In the genomic region with DNA sequence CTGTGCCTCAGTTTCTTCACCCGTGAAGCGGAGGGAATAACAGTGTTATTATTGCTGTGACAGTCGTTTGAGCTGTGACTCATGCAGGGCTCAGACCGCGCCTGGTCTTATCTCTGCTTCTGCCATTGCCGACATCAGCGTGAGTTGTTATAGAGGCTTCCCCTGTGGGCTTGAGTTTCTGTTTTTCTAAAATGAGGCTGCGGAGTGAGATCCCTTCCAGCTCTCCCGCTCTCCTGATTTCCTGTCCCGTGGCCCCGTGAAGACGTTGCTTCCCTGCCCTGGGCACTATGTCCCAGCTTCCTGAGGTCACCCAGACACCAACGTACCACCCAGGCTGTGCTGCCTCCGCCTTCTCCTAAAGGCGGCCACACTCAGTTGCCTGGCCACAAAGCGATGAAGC, we compare ENCODE assay signal across 28 cellular contexts.
A peak's percentile ranks its signal among the peaks of the same experiment; 100 is the strongest.
DNase-seq lines count a peak whose midpoint lies in the region; ATAC-seq, FAIRE-seq and TF ChIP-seq lines count a peak whose summit lies in the region.
"Had no signal": no experiment of that assay in that cellular context is flagged by ENCODE, and none has a peak within 500 bp of the region (broad histone marks: within the 10 kb centered on the region; RNA-seq: fewer than 3 reads in every experiment).

No MANE protein-coding gene starts in this region.

- TF ChIP-seq EP300 in SK-N-SH (IDR thresholded peaks at IDR 0.05; ENCODE audit: borderline replicate concordance in 1 of 2, low read depth in 1 of 2, low read length in 1 of 2), result no peak

- H3K4me3 ChIP-seq in SK-N-SH (ENCODE audit: low read depth in 2 of 2, low read length in 1 of 2) (no peak overlapping the region; a peak in 1 of 4 replicates), PC-9 (peak overlapping the region; percentile 51), lower lobe of right lung (no peak overlapping the region)
- H3K4me3 ChIP-seq: BLaER1, ovary, right atrium auricular region had no signal

- H3K27me3 ChIP-seq in SK-N-SH (ENCODE audit: insufficient read depth) (peaks cover 29% of the 10 kb centered on the region; the same call in 1 of the 2 replicates), PC-9 (ENCODE audit: insufficient read depth, low read depth) (no peaks in the 10 kb centered on the region), lower lobe of right lung (ENCODE audit: low read depth) (peaks cover 16% of the 10 kb centered on the region)
- H3K27me3 ChIP-seq: BLaER1, ovary, right atrium auricular region had no signal

- H3K27ac ChIP-seq in SK-N-SH (ENCODE audit: low read depth in 2 of 2, low read length in 1 of 2) (no peak overlapping the region), PC-9 (peak overlapping the region; percentile 32), lower lobe of right lung (no peak overlapping the region)
- H3K27ac ChIP-seq: BLaER1, ovary, right atrium auricular region, WERI-Rb-1 had no signal

- H3K9me3 ChIP-seq in SK-N-SH (no peaks in the 10 kb centered on the region), PC-9 (ENCODE audit: insufficient read depth, low read depth) (peaks cover 17% of the 10 kb centered on the region; the same call in 1 of the 2 replicates), lower lobe of right lung (peaks cover 5% of the 10 kb centered on the region)
- H3K9me3 ChIP-seq: ovary had no signal

- intact Hi-C loops in PC-9 (cut with micrococcal nuclease; ENCODE audit: unreplicated experiment) (no loop called here), lower lobe of right lung (cut with DNase I) (no loop called here)

- POLR2A ChIA-PET in SK-N-SH (lab: Yijun Ruan, JAX) (no interaction called here), PC-9 (lab: Charles Lee; ENCODE audit: unreplicated experiment) (no interaction called here)

- H3K79me2 ChIP-seq in SK-N-SH (ENCODE audit: insufficient read depth) (no peaks in the 10 kb centered on the region), PC-9 (ENCODE audit: low read depth) (no peaks in the 10 kb centered on the region)

- no peaks in the 10 kb centered on the region for H3K36me3 ChIP-seq in SK-N-SH (replicated peaks in 1 of 2; ENCODE audit: control insufficient read depth in 1 of 2, insufficient read depth in 2 of 2, low read length in 1 of 2)
- H3K36me3 ChIP-seq in PC-9 (ENCODE audit: low read depth), result no peaks in the 10 kb centered on the region
- H3K36me3 ChIP-seq in lower lobe of right lung, result no peaks in the 10 kb centered on the region
- H3K36me3 ChIP-seq: BLaER1, ovary, right atrium auricular region, WERI-Rb-1 had no signal

- BruUV-seq in PC-9 (replicated peaks; lab: Mats Ljungman, UMichigan), result no TSS peak

- H3F3A ChIP-seq in SK-N-SH (replicated peaks; ENCODE audit: insufficient read depth) (no peaks in the 10 kb centered on the region), PC-9 (ENCODE audit: insufficient read depth, low read depth) (peaks cover 41% of the 10 kb centered on the region)

- H3K9me2 ChIP-seq in SK-N-SH (no peaks in the 10 kb centered on the region), PC-9 (ENCODE audit: insufficient read depth) (no peaks in the 10 kb centered on the region)

- H2AFZ ChIP-seq in SK-N-SH (ENCODE audit: low read depth) (no peak overlapping the region), PC-9 (peak overlapping the region; percentile 74)

- H3K4me2 ChIP-seq in SK-N-SH (0 out of 2 replicates have a peak overlapping the region, but pooled peaks have one; percentile 19), PC-9 (peak overlapping the region; percentile 84)
- H3K4me2 ChIP-seq: BLaER1 had no signal

- 3% methylated on average over 15 of the region's 16 CpGs for WGBS in SK-N-SH (ENCODE audit: low lambda C conversion rate)

- TF ChIP-seq CTCF in SK-N-SH (IDR thresholded peaks at IDR 0.05) (no peak), PC-9 (conservative IDR thresholded peaks at IDR 0.05) (no peak), lower lobe of right lung (IDR thresholded peaks at IDR 0.05) (no peak)

- no peaks in the 10 kb centered on the region for H3K4me1 ChIP-seq in SK-N-SH (ENCODE audit: control insufficient read depth in 1 of 2, insufficient read depth in 2 of 2, low read depth in 1 of 2, low read length in 1 of 2)
- peaks cover 44% of the 10 kb centered on the region for H3K4me1 ChIP-seq in PC-9 (replicated peaks; ENCODE audit: insufficient read depth)
- no peaks in the 10 kb centered on the region for H3K4me1 ChIP-seq in lower lobe of right lung
- H3K4me1 ChIP-seq: right atrium auricular region had no signal

- no peak overlapping the region for H3K9ac ChIP-seq in SK-N-SH
- H3K9ac ChIP-seq: BLaER1 had no signal

- no peak for TF ChIP-seq RAD21 in SK-N-SH (IDR thresholded peaks at IDR 0.05; ENCODE audit: low read length)

- FAIRE-seq in urothelium cell line (lab: Jason Lieb, UNC), result peak; percentile 5
- FAIRE-seq: endothelial cell of umbilical vein, frontal cortex, GM18507 had no signal

- H4K20me1 ChIP-seq in SK-N-SH (ENCODE audit: insufficient read depth) (no peaks in the 10 kb centered on the region), PC-9 (ENCODE audit: insufficient read depth) (no peaks in the 10 kb centered on the region)
- H4K20me1 ChIP-seq: BLaER1 had no signal

- CTCF ChIA-PET in SK-N-SH (lab: Yijun Ruan, JAX), result interaction anchor here (1.3 to 1.7 kb wide), 2 partner anchors 8 to 437 kb away, joined by 4 to 5 read pairs; no protein-coding TSS in a partner anchor
- CTCF ChIA-PET in PC-9 (lab: Charles Lee), result interaction anchor here (0.6 kb wide), 2 partner anchors 267 to 447 kb away, joined by 3 to 4 read pairs; no protein-coding TSS in a partner anchor

- no peak for DNase-seq in SK-N-SH
- peak; percentile 31 to 63 for DNase-seq in PC-9
- peak; percentile 17 for DNase-seq in fibroblast of peridontal ligament (ENCODE audit: extremely low read depth)
- peak; percentile 66 for DNase-seq in urothelium cell line (ENCODE audit: low spot score)
- DNase-seq in lower lobe of right lung, result no peak
- no peak for DNase-seq in hepatic stellate cell (ENCODE audit: low spot score)
- DNase-seq: 8988T; activated CD4-positive, alpha-beta T cell treated with anti-CD3 and anti-CD28 coated beads, Interleukin-2, amount 50 U/mL, for 4 hours; activated effector memory CD4-positive, alpha-beta T cell treated with anti-CD3 and anti-CD28 coated beads, Interleukin-2, amount 50 U/mL, for 16 hours; H9; KBM-7; mesendoderm; naive thymus-derived CD8-positive, alpha-beta T cell; NCI-H1092; NCI-H2107; NCI-H524; ovary; SIG-M5; stimulated activated CD4-positive, alpha-beta T cell treated with anti-CD3 and anti-CD28 coated beads, Interleukin-12 subunit alpha, Interleukin-12 subunit beta, amount 100 ng/mL, for 4 hours; T-helper 2 cell; WERI-Rb-1 had no signal

- ATAC-seq in SK-N-SH treated with all-trans-retinoic acid at 6 μM for 48 hours, result no peak
- no peak for ATAC-seq in HG02973 (IDR thresholded peaks at IDR 0.05; ENCODE audit: unreplicated experiment)
- ATAC-seq in lower lobe of right lung, result no peak
- ATAC-seq: naive thymus-derived CD8-positive, alpha-beta T cell had no signal

TF ChIP-seq in SK-N-SH, 30 proteins besides CTCF, POLR2A, EP300 and RAD21 (continues in another document):
- TF ChIP-seq TCF12 (IDR thresholded peaks at IDR 0.05) (no peak), POLR2AphosphoS5 (IDR thresholded peaks at IDR 0.05; ENCODE audit: low read depth, low read length) (no peak)
- TF ChIP-seq, protein P1, sequence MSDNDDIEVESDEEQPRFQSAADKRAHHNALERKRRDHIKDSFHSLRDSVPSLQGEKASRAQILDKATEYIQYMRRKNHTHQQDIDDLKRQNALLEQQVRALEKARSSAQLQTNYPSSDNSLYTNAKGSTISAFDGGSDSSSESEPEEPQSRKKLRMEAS (IDR thresholded peaks at IDR 0.05; ENCODE audit: low read depth), result no peak

TF ChIP-seq in SK-N-SH treated with all-trans-retinoic acid at 6 μM for 48 hours, 23 proteins besides CTCF, POLR2A, EP300 and RAD21:
- TF ChIP-seq TOX (CRISPR knock-in tag; IDR thresholded peaks at IDR 0.05; ENCODE audit: borderline replicate concordance) (no peak), ZNF565 (CRISPR knock-in tag; conservative IDR thresholded peaks at IDR 0.05; ENCODE audit: low read depth) (no peak), ISL1 (CRISPR knock-in tag; IDR thresholded peaks at IDR 0.05) (no peak), OSR1 (CRISPR knock-in tag; IDR thresholded peaks at IDR 0.05) (no peak)
- TF ChIP-seq, protein P2, sequence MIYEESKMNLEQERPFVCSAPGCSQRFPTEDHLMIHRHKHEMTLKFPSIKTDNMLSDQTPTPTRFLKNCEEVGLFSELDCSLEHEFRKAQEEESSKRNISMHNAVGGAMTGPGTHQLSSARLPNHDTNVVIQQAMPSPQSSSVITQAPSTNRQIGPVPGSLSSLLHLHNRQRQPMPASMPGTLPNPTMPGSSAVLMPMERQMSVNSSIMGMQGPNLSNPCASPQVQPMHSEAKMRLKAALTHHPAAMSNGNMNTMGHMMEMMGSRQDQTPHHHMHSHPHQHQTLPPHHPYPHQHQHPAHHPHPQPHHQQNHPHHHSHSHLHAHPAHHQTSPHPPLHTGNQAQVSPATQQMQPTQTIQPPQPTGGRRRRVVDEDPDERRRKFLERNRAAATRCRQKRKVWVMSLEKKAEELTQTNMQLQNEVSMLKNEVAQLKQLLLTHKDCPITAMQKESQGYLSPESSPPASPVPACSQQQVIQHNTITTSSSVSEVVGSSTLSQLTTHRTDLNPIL (CRISPR knock-in tag; IDR thresholded peaks at IDR 0.05; ENCODE audit: low read depth), result no peak
- TF ChIP-seq, protein P3, sequence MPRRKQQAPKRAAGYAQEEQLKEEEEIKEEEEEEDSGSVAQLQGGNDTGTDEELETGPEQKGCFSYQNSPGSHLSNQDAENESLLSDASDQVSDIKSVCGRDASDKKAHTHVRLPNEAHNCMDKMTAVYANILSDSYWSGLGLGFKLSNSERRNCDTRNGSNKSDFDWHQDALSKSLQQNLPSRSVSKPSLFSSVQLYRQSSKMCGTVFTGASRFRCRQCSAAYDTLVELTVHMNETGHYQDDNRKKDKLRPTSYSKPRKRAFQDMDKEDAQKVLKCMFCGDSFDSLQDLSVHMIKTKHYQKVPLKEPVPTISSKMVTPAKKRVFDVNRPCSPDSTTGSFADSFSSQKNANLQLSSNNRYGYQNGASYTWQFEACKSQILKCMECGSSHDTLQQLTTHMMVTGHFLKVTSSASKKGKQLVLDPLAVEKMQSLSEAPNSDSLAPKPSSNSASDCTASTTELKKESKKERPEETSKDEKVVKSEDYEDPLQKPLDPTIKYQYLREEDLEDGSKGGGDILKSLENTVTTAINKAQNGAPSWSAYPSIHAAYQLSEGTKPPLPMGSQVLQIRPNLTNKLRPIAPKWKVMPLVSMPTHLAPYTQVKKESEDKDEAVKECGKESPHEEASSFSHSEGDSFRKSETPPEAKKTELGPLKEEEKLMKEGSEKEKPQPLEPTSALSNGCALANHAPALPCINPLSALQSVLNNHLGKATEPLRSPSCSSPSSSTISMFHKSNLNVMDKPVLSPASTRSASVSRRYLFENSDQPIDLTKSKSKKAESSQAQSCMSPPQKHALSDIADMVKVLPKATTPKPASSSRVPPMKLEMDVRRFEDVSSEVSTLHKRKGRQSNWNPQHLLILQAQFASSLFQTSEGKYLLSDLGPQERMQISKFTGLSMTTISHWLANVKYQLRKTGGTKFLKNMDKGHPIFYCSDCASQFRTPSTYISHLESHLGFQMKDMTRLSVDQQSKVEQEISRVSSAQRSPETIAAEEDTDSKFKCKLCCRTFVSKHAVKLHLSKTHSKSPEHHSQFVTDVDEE (CRISPR knock-in tag; IDR thresholded peaks at IDR 0.05), result no peak

Comparison
In these comparisons a context has a peak if more than half of its experiments do, and no peak if none do; other contexts are left out.
1. DNase-seq: peak in PC-9 (2 of 2), fibroblast of peridontal ligament (single experiment) and urothelium cell line (single experiment); none in SK-N-SH (single experiment), lower lobe of right lung (single experiment) and hepatic stellate cell (single experiment).